ENCODE assay signal across 19 cellular contexts in genomic region chr10:58981051-58981450, GRCh38.
A peak's percentile ranks its signal among the peaks of the same experiment; 100 is the strongest.
DNase-seq lines count a peak whose midpoint lies in the region; ATAC-seq and TF ChIP-seq lines count a peak whose summit lies in the region.
"Had no signal": no experiment of that assay in that cellular context is flagged by ENCODE, and none has a peak within 500 bp of the region (broad histone marks: within the 10 kb centered on the region; RNA-seq: fewer than 3 reads in every experiment).

No MANE protein-coding gene starts in this region.

- H3K9me3 Mint-ChIP-seq in GM23338 (no peaks in the 10 kb centered on the region), chondrocyte (ENCODE audit: low read depth) (no peaks in the 10 kb centered on the region)
- H3K9me3 Mint-ChIP-seq: H9 had no signal

- H3K4me1 Mint-ChIP-seq in GM23338 (peaks cover 36% of the 10 kb centered on the region), chondrocyte (ENCODE audit: low read depth) (peaks cover 5% of the 10 kb centered on the region)
- H3K4me1 Mint-ChIP-seq: CD14-positive monocyte had no signal

- H3K27ac ChIP-seq in BLaER1 (peak overlapping the region; percentile 81), GM23338 (ENCODE audit: low read depth) (no peak overlapping the region), SK-N-MC (no peak overlapping the region)
- H3K27ac ChIP-seq: KMS-11 had no signal

- intact Hi-C loops in cardiac septum (cut with DNase I), result no loop called here

- H3K27ac Mint-ChIP-seq in GM23338 (no peak overlapping the region), chondrocyte (ENCODE audit: unreplicated experiment) (no peak overlapping the region)
- H3K27ac Mint-ChIP-seq: CD14-positive monocyte, H9 had no signal

- DNase-seq in GM23338 (ENCODE audit: low spot score) (no peak), SK-N-MC (ENCODE audit: low read depth, low spot score) (peak; percentile 20), foreskin melanocyte (peak; percentile 62), cardiac septum (ENCODE audit: low spot score) (no peak), GM10266 (ENCODE audit: extremely low spot score) (no peak), chondrocyte (ENCODE audit: low spot score) (no peak)
- no peak for DNase-seq in stimulated activated CD4-positive, alpha-beta T cell treated with anti-CD3 and anti-CD28 coated beads, Interleukin-12 subunit alpha, Interleukin-12 subunit beta, amount 100 ng/mL, for 4 hours
- DNase-seq: AML-193, EL, H9, IMR-90, MV-4-11, NCI-H1694 treated with DMSO at 0.1 percent for 48 hours, NCI-H2081 treated with DMSO at 0.1 percent for 48 hours, NCI-H748 treated with DMSO at 0.1 percent for 48 hours, SIG-M5 had no signal

- H3K36me3 ChIP-seq in BLaER1 (no peaks in the 10 kb centered on the region), GM23338 (ENCODE audit: insufficient read depth) (no peaks in the 10 kb centered on the region), SK-N-MC (ENCODE audit: insufficient read depth, low read length) (no peaks in the 10 kb centered on the region)

- H3K9ac ChIP-seq in BLaER1 (peak overlapping the region; percentile 60; the same call in 1 of the 2 replicates), SK-N-MC (ENCODE audit: insufficient read length) (no peak overlapping the region)
- H3K9ac ChIP-seq: KMS-11 had no signal

- H3K4me3 ChIP-seq in BLaER1 (peak overlapping the region; percentile 46), GM23338 (no peak overlapping the region), SK-N-MC (no peak overlapping the region; the same call in 1 of the 2 replicates)

- H4K20me1 ChIP-seq in BLaER1 (no peaks in the 10 kb centered on the region), GM23338 (replicated peaks; ENCODE audit: insufficient read depth) (no peaks in the 10 kb centered on the region)

- H3K9me2 ChIP-seq in GM23338 (ENCODE audit: insufficient read depth), result peaks cover 2% of the 10 kb centered on the region; the same call in 1 of the 2 replicates

- H3K4me3 Mint-ChIP-seq in GM23338, result no peak overlapping the region
- H3K4me3 Mint-ChIP-seq in chondrocyte (ENCODE audit: unreplicated experiment), result no peak overlapping the region
- H3K4me3 Mint-ChIP-seq: CD14-positive monocyte, H9 had no signal

- H3K9me3 ChIP-seq in BLaER1 (no peaks in the 10 kb centered on the region), SK-N-MC (ENCODE audit: low read depth, low read length) (no peaks in the 10 kb centered on the region)

- H2AFZ ChIP-seq in GM23338, result no peak overlapping the region

- H3K4me2 ChIP-seq in BLaER1 (peak overlapping the region; percentile 75), GM23338 (peak overlapping the region; percentile 53; the same call in 1 of the 2 replicates)
- H3K4me2 ChIP-seq: KMS-11 had no signal

- H3K4me1 ChIP-seq in BLaER1, result peaks cover 46% of the 10 kb centered on the region
- H3K4me1 ChIP-seq in GM23338 (ENCODE audit: insufficient read depth), result peaks cover 22% of the 10 kb centered on the region

- H3F3A ChIP-seq in GM23338 (replicated peaks; ENCODE audit: low read depth), result no peaks in the 10 kb centered on the region

- H3K27me3 Mint-ChIP-seq in GM23338 (ENCODE audit: insufficient read depth, low read depth, poor library complexity) (peaks cover 2% of the 10 kb centered on the region), chondrocyte (ENCODE audit: low read depth) (peaks cover 2% of the 10 kb centered on the region)

- H3K36me3 Mint-ChIP-seq in GM23338 (ENCODE audit: low read depth) (no peaks in the 10 kb centered on the region), chondrocyte (ENCODE audit: low read depth) (no peaks in the 10 kb centered on the region)
- H3K36me3 Mint-ChIP-seq: CD14-positive monocyte had no signal

- H3K27me3 ChIP-seq in BLaER1 (no peaks in the 10 kb centered on the region), GM23338 (ENCODE audit: insufficient read depth) (no peaks in the 10 kb centered on the region)

- no peaks in the 10 kb centered on the region for H3K79me2 ChIP-seq in GM23338 (replicated peaks; ENCODE audit: insufficient read depth)

- peak; percentile 25; the same call in 1 of the 3 replicates for ATAC-seq in GM23338

- TF ChIP-seq CTCF in GM23338 (conservative IDR thresholded peaks at IDR 0.05; ENCODE audit: low read depth in 2 of 2) (no peak), GM10266 (IDR thresholded peaks at IDR 0.05; ENCODE audit: control insufficient read depth, insufficient read depth, low read depth, missing control alignments) (no peak), chondrocyte (IDR thresholded peaks at IDR 0.05) (no peak)

TF ChIP-seq in GM23338, 12 proteins besides CTCF, POLR2A, EP300 and RAD21 (continues in another document):
- TF ChIP-seq POLR2AphosphoS5 (IDR thresholded peaks at IDR 0.05; ENCODE audit: low read depth), result no peak
- no peak for TF ChIP-seq ETS1 (IDR thresholded peaks at IDR 0.05)
- no peak for TF ChIP-seq REST (IDR thresholded peaks at IDR 0.05; ENCODE audit: unreplicated experiment)
- TF ChIP-seq ZNF331 (CRISPR knock-in tag; IDR thresholded peaks at IDR 0.05; ENCODE audit: low read depth), result no peak
- TF ChIP-seq EZH2 (IDR thresholded peaks at IDR 0.05; ENCODE audit: low read depth, unreplicated experiment), result no peak
- TF ChIP-seq EZH2phosphoT487 (IDR thresholded peaks at IDR 0.05; ENCODE audit: unreplicated experiment), result no peak
- no peak for TF ChIP-seq JUNB (IDR thresholded peaks at IDR 0.05; ENCODE audit: unreplicated experiment)
- no peak for TF ChIP-seq ZNF114 (CRISPR knock-in tag; IDR thresholded peaks at IDR 0.05)
- no peak for TF ChIP-seq STAT1 (IDR thresholded peaks at IDR 0.05; ENCODE audit: unreplicated experiment)
- no peak for TF ChIP-seq NANOG (IDR thresholded peaks at IDR 0.05; ENCODE audit: borderline replicate concordance)
- TF ChIP-seq CREB1 (CRISPR knock-in tag; IDR thresholded peaks at IDR 0.05; ENCODE audit: low read depth), result no peak

Comparison
In these comparisons a context has a peak if more than half of its experiments do, and no peak if none do; other contexts are left out.
1. DNase-seq: peak in SK-N-MC (single experiment) and foreskin melanocyte (single experiment); none in GM23338 (single experiment), cardiac septum (single experiment), GM10266 (single experiment), chondrocyte (single experiment) and stimulated activated CD4-positive, alpha-beta T cell treated with anti-CD3 and anti-CD28 coated beads, Interleukin-12 subunit alpha, Interleukin-12 subunit beta, amount 100 ng/mL, for 4 hours (single experiment).